Comparison of ENCODE assay signal across 8 cellular contexts in genomic region chr20:49916146-49917002, GRCh38. TPM values are rescaled to one million over a fixed set of nuclear protein-coding genes. Genes with fewer than 3 reads are reported as not detected.
DNase-seq lines count a peak whose midpoint lies in the region; ATAC-seq and TF ChIP-seq lines count a peak whose summit lies in the region.

No MANE protein-coding gene starts in this region.

- CTCF ChIA-PET in OCI-LY7 (lab: Charles Lee; ENCODE audit: unreplicated experiment), result interaction anchor here (0.9 kb wide), 3 partner anchors 19 to 308 kb away, joined by 3 to 4 read pairs (median 3); no protein-coding TSS in a partner anchor

- TF ChIP-seq CTCF in 22Rv1 (IDR thresholded peaks at IDR 0.05) (no peak), GM12875 (IDR thresholded peaks at IDR 0.05; ENCODE audit: borderline replicate concordance, insufficient read depth, low read depth, low read length) (no peak), OCI-LY7 (conservative IDR thresholded peaks at IDR 0.05; ENCODE audit: low read length) (no peak), coronary artery (IDR thresholded peaks at IDR 0.05) (no peak), mesothelial cell of epicardium (IDR thresholded peaks at IDR 0.05; ENCODE audit: unreplicated experiment) (no peak)

- H3K4me3 Mint-ChIP-seq in mesothelial cell of epicardium, result peak overlapping the region; percentile 99

- peak overlapping the region; percentile 100 for H3K4me2 ChIP-seq in OCI-LY7 (ENCODE audit: low read length)

- H3K27ac ChIP-seq in 22Rv1, result peak overlapping the region; percentile 99
- peak overlapping the region; percentile 87 for H3K27ac ChIP-seq in OCI-LY7 (ENCODE audit: low read depth, low read length, poor library complexity, severe bottlenecking)
- peak overlapping the region; percentile 94 to 99 for H3K27ac ChIP-seq in coronary artery

- H3K4me3 ChIP-seq in GM12875 (ENCODE audit: low read depth, low read length) (peak overlapping the region; percentile 77), OCI-LY7 (ENCODE audit: low read depth, low read length, poor library complexity, severe bottlenecking) (peak overlapping the region; percentile 98), coronary artery (peak overlapping the region; percentile 98)

- H3K4me1 ChIP-seq in OCI-LY7 (ENCODE audit: insufficient read depth, low read length, poor library complexity, severe bottlenecking), result peaks cover 29% of the 10 kb centered on the region

- H3K27me3 Mint-ChIP-seq in mesothelial cell of epicardium (ENCODE audit: low read depth), result no peaks in the 10 kb centered on the region

- H3K79me2 ChIP-seq in OCI-LY7 (ENCODE audit: insufficient read depth, low read depth, low read length), result peaks cover 36% of the 10 kb centered on the region

- intact Hi-C loops in OCI-LY7 (cut with micrococcal nuclease; ENCODE audit: unreplicated experiment), result no loop called here

- DNase-seq in OCI-LY7 (ENCODE audit: low spot score) (peak; percentile 51), coronary artery (ENCODE audit: low spot score) (no peak), mesothelial cell of epicardium (ENCODE audit: low spot score in 2 of 2, unreplicated experiment in 2 of 2) (no peak), activated gamma-delta T cell (lab: John Stamatoyannopoulos, UW) (no peak), UCSD-AML1 (lab: John Stamatoyannopoulos, UW; ENCODE audit: unreplicated experiment) (no peak)

- H3K27ac Mint-ChIP-seq in mesothelial cell of epicardium, result peak overlapping the region; percentile 100

- no peaks in the 10 kb centered on the region for H3K9me2 ChIP-seq in OCI-LY7 (ENCODE audit: insufficient read depth, low read length)

- no peaks in the 10 kb centered on the region for H3K9me3 ChIP-seq in OCI-LY7 (ENCODE audit: low read length)

- BruUV-seq in OCI-LY7 (replicated peaks; lab: Mats Ljungman, UMichigan), result no TSS peak

- no peak for ATAC-seq in HG03520 (IDR thresholded peaks at IDR 0.05; ENCODE audit: unreplicated experiment)

- POLR2A ChIA-PET in OCI-LY7 (lab: Charles Lee), result interaction anchor here (0.5 to 2.7 kb wide), 11 partner anchors 13 to 878 kb away, joined by 3 to 13 read pairs (median 4); partner anchors contain the start of genes BCAS4, PTPN1 and RNF114

- H3K4me1 Mint-ChIP-seq in mesothelial cell of epicardium, result peaks cover 24% of the 10 kb centered on the region

- H3K36me3 Mint-ChIP-seq in mesothelial cell of epicardium, result no peaks in the 10 kb centered on the region

- H3K36me3 ChIP-seq in OCI-LY7 (ENCODE audit: insufficient read depth, low read length), result no peaks in the 10 kb centered on the region

- 0 out of 2 replicates have a peak, but pooled peaks cover 4% of the 10 kb centered on the region for H4K20me1 ChIP-seq in OCI-LY7 (ENCODE audit: insufficient read depth, low read length)

- peak overlapping the region; percentile 86 for H2AFZ ChIP-seq in OCI-LY7 (ENCODE audit: low read length)

- H3K9me3 Mint-ChIP-seq in mesothelial cell of epicardium, result no peaks in the 10 kb centered on the region

RNA-seq across cellular contexts. Expression of gene SPATA2, which starts 1.0 kb away (rescaled TPM):
- total RNA-seq in OCI-LY7 (2014; rRNA removed; shearing (Covaris generic)), result 3.5 and 3.9 TPM in 2 replicates
- 8.1 and 8.4 TPM in 2 replicates for total RNA-seq in OCI-LY7 (2022)
- total RNA-seq in mesothelial cell of epicardium, result 8.0 to 8.8 TPM (median 8.1 TPM) in 3 replicates

RNA-seq across cellular contexts. Expression of gene RNF114, which starts 19.8 kb away (rescaled TPM):
- 48.4 and 51.9 TPM in 2 replicates for total RNA-seq in OCI-LY7 (2014; rRNA removed; shearing (Covaris generic))
- total RNA-seq in OCI-LY7 (2022) (62.4 and 64.6 TPM in 2 replicates), mesothelial cell of epicardium (54.2 to 57.1 TPM (median 54.5 TPM) in 3 replicates)
